23 cellular contexts compared by ENCODE assay signal in the genomic region with DNA sequence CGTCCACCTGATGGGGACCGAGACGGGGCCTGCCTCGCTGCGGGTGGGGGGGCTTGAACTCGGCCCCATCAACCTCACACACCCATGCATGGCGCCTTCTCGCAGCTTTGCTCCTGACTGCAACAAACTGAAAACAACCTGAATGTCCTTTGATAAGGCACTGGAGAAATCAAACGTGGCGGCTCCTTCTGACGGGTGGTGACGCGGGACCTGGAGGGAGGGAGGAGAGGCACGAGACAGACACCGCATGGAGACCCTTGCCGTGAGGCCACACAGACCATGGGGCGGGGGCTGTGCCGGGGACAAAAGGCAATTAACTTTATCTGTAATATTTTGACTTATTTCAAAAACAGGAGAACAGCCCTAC. TPM values are rescaled to one million over a fixed set of nuclear protein-coding genes. Genes with fewer than 3 reads are reported as not detected.
DNase-seq lines count a peak whose midpoint lies in the region; ATAC-seq and TF ChIP-seq lines count a peak whose summit lies in the region.
"Had no signal": no experiment of that assay in that cellular context is flagged by ENCODE, and none has a peak within 500 bp of the region (broad histone marks: within the 10 kb centered on the region; RNA-seq: fewer than 3 reads in every experiment).

No MANE protein-coding gene starts in this region.

- peak overlapping the region in 4 of 7 donors; percentile 41 to 77 (median 55) for H3K27ac Mint-ChIP-seq in CD4-positive, alpha-beta memory T cell
- H3K27ac Mint-ChIP-seq in endodermal cell (peak overlapping the region; percentile 13), osteocyte (ENCODE audit: unreplicated experiment) (peak overlapping the region; percentile 47)
- H3K27ac Mint-ChIP-seq: activated naive CD8-positive, alpha-beta T cell treated with anti-CD3 and anti-CD28 coated beads for 36 hours; progenitor cell of endocrine pancreas had no signal

- H3K9ac ChIP-seq in endodermal cell (ENCODE audit: extremely low read depth, low read length, poor library complexity, severe bottlenecking), result no peak overlapping the region

- CTCF ChIA-PET in CD4-positive, alpha-beta memory T cell (lab: Charles Lee; ENCODE audit: partially characterized antibody), result no interaction called here

- TF ChIP-seq CTCF in HL-60 (IDR thresholded peaks at IDR 0.05; ENCODE audit: insufficient read depth, low read length) (no peak), endodermal cell (conservative IDR thresholded peaks at IDR 0.05) (no peak), osteocyte (IDR thresholded peaks at IDR 0.05) (no peak), left lung (IDR thresholded peaks at IDR 0.05) (no peak)

- H3K27me3 Mint-ChIP-seq in CD4-positive, alpha-beta memory T cell, result no peaks in the 10 kb centered on the region
- H3K27me3 Mint-ChIP-seq in endodermal cell (ENCODE audit: insufficient read depth) (no peaks in the 10 kb centered on the region), osteocyte (ENCODE audit: unreplicated experiment) (no peaks in the 10 kb centered on the region)
- H3K27me3 Mint-ChIP-seq: activated naive CD8-positive, alpha-beta T cell treated with anti-CD3 and anti-CD28 coated beads for 36 hours; progenitor cell of endocrine pancreas had no signal

- peaks cover 3 to 6% (median 5%) of the 10 kb centered on the region in 4 donors for H3K4me1 Mint-ChIP-seq in CD4-positive, alpha-beta memory T cell
- peaks cover 3% of the 10 kb centered on the region for H3K4me1 Mint-ChIP-seq in endodermal cell
- H3K4me1 Mint-ChIP-seq in osteocyte (ENCODE audit: unreplicated experiment), result peaks cover 32% of the 10 kb centered on the region
- H3K4me1 Mint-ChIP-seq: activated naive CD8-positive, alpha-beta T cell treated with anti-CD3 and anti-CD28 coated beads for 36 hours had no signal

- no peaks in the 10 kb centered on the region for H3K9me3 Mint-ChIP-seq in CD4-positive, alpha-beta memory T cell
- H3K9me3 Mint-ChIP-seq in endodermal cell (no peaks in the 10 kb centered on the region), osteocyte (ENCODE audit: unreplicated experiment) (no peaks in the 10 kb centered on the region)
- H3K9me3 Mint-ChIP-seq: activated naive CD8-positive, alpha-beta T cell treated with anti-CD3 and anti-CD28 coated beads for 36 hours had no signal

- WGBS in endodermal cell (ENCODE audit: insufficient coverage in 1 of 2, insufficient read length in 1 of 2), 2 experiments, result 77 to 83% methylated on average over 5 to 18 of the region's 18 CpGs

- POLR2A ChIA-PET in CD4-positive, alpha-beta memory T cell (lab: Charles Lee; ENCODE audit: partially characterized antibody), result no interaction called here

- ATAC-seq in left lung (no peak), GM21529 (IDR thresholded peaks at IDR 0.05; ENCODE audit: unreplicated experiment) (no peak)
- ATAC-seq: K562 had no signal

- H3K36me3 ChIP-seq in CD4-positive, alpha-beta memory T cell (ENCODE audit: insufficient read depth, low read length), result no peaks in the 10 kb centered on the region
- H3K36me3 ChIP-seq in endodermal cell (ENCODE audit: control insufficient read depth, insufficient read depth, low read length) (no peaks in the 10 kb centered on the region), left lung (peaks cover 0 to 52% of the 10 kb centered on the region in 2 donors)

- no peaks in the 10 kb centered on the region for H3K4me1 ChIP-seq in CD4-positive, alpha-beta memory T cell (ENCODE audit: insufficient read depth, low read length)
- H3K4me1 ChIP-seq in endodermal cell (ENCODE audit: control insufficient read depth, insufficient read depth, low read length) (no peaks in the 10 kb centered on the region), left lung (peaks cover 11 to 84% of the 10 kb centered on the region in 2 donors)
- H3K4me1 ChIP-seq: right lobe of liver had no signal

- no peak overlapping the region for H3K4me3 ChIP-seq in CD4-positive, alpha-beta memory T cell (ENCODE audit: low read length in 2 of 2)
- H3K4me3 ChIP-seq in HL-60 (replicated peaks; ENCODE audit: insufficient read depth, low read length), result peak overlapping the region; percentile 12
- H3K4me3 ChIP-seq in endodermal cell (ENCODE audit: low read length), result no peak overlapping the region
- H3K4me3 ChIP-seq in left lung, result peak overlapping the region in 1 of 2 donors; percentile 26
- H3K4me3 ChIP-seq: K562, right lobe of liver, transverse colon had no signal

- H3K4me3 Mint-ChIP-seq in CD4-positive, alpha-beta memory T cell, result no peak overlapping the region
- H3K4me3 Mint-ChIP-seq in endodermal cell, result no peak overlapping the region
- no peak overlapping the region for H3K4me3 Mint-ChIP-seq in osteocyte (ENCODE audit: unreplicated experiment)
- H3K4me3 Mint-ChIP-seq: activated naive CD8-positive, alpha-beta T cell treated with anti-CD3 and anti-CD28 coated beads for 36 hours had no signal

- no peaks in the 10 kb centered on the region for H3K9me3 ChIP-seq in CD4-positive, alpha-beta memory T cell (ENCODE audit: control insufficient read depth in 1 of 2, low read length in 2 of 2)
- no peaks in the 10 kb centered on the region for H3K9me3 ChIP-seq in endodermal cell (ENCODE audit: control insufficient read depth, low read length)
- H3K9me3 ChIP-seq in left lung, result no peaks in the 10 kb centered on the region
- H3K9me3 ChIP-seq: right lobe of liver, transverse colon had no signal

- H3K27ac ChIP-seq in CD4-positive, alpha-beta memory T cell (ENCODE audit: low read depth, low read length), result no peak overlapping the region
- H3K27ac ChIP-seq in HL-60 (replicated peaks), result peak overlapping the region; percentile 82
- no peak overlapping the region for H3K27ac ChIP-seq in endodermal cell (ENCODE audit: low read depth, low read length)
- peak overlapping the region in 1 of 2 donors; percentile 84 for H3K27ac ChIP-seq in left lung
- H3K27ac ChIP-seq: transverse colon had no signal

- H3K27me3 ChIP-seq in CD4-positive, alpha-beta memory T cell (ENCODE audit: insufficient read depth, low read length), result no peaks in the 10 kb centered on the region
- H3K27me3 ChIP-seq in HL-60 (ENCODE audit: insufficient read depth, poor library complexity, severe bottlenecking), result no peaks in the 10 kb centered on the region
- peaks cover 8% of the 10 kb centered on the region for H3K27me3 ChIP-seq in endodermal cell (ENCODE audit: control insufficient read depth, insufficient read depth, low read length, poor library complexity, severe bottlenecking)
- peaks cover 0 to 13% of the 10 kb centered on the region in 2 donors for H3K27me3 ChIP-seq in left lung
- H3K27me3 ChIP-seq: right lobe of liver, transverse colon had no signal

- DNase-seq in CD4-positive, alpha-beta memory T cell, result no peak
- DNase-seq in HL-60 (ENCODE audit: low read depth in 1 of 2, low spot score in 1 of 2), result no peak
- DNase-seq in endodermal cell, result no peak
- DNase-seq in osteocyte (ENCODE audit: extremely low spot score, unreplicated experiment), result no peak
- DNase-seq in left lung, result no peak
- no peak for DNase-seq in stimulated activated CD4-positive, alpha-beta T cell treated with anti-CD3 and anti-CD28 coated beads, Interleukin-4, amount 100 ng/mL, for 24 hours
- DNase-seq: activated CD4-positive, alpha-beta T cell treated with anti-CD3 and anti-CD28 coated beads for 48 hours; activated effector memory CD4-positive, alpha-beta T cell treated with anti-CD3 and anti-CD28 coated beads, Interleukin-2, amount 50 U/mL, for 16 hours; activated naive CD8-positive, alpha-beta T cell treated with anti-CD3 and anti-CD28 coated beads for 36 hours; activated T-cell treated with anti-CD3 and anti-CD28 coated beads, Interleukin-2, amount 50 U/mL, for 1 hour; Calu3; erythroblast; NCI-H1105; NCI-H187; NCI-H2171; NCI-H82; RPMI8226; stimulated activated CD4-positive, alpha-beta T cell treated with anti-CD3 and anti-CD28 coated beads, Interleukin-4, amount 100 ng/mL, for 1 hour; transverse colon had no signal

- H3K36me3 Mint-ChIP-seq in CD4-positive, alpha-beta memory T cell, result peaks cover 4 to 5% of the 10 kb centered on the region in 2 donors
- H3K36me3 Mint-ChIP-seq in endodermal cell (ENCODE audit: low read depth) (peaks cover 5% of the 10 kb centered on the region), osteocyte (ENCODE audit: unreplicated experiment) (peaks cover 6% of the 10 kb centered on the region)
- H3K36me3 Mint-ChIP-seq: activated naive CD8-positive, alpha-beta T cell treated with anti-CD3 and anti-CD28 coated beads for 36 hours had no signal

- intact Hi-C loops in CD4-positive, alpha-beta memory T cell (cut with micrococcal nuclease), result no loop called here
- intact Hi-C loops in left lung (cut with DNase I), result no loop called here

RNA-seq across cellular contexts. Expression of a gene that starts 48.6 kb away (rescaled TPM):
- total RNA-seq in CD4-positive, alpha-beta memory T cell, result 10 to 100 TPM; 11.5 to 12.2 TPM
- polyA plus RNA-seq in CD4-positive, alpha-beta memory T cell, result 1 to 10 TPM in 1 of 2 donors, under 1 TPM in 1; 0.58 to 2.6 TPM
- 10 to 100 TPM; 12.4 to 16.7 TPM for total RNA-seq in endodermal cell
- 6.4 TPM for polyA plus RNA-seq in endodermal cell (2013, experiment 1 of 2)
- 6.8 TPM for polyA plus RNA-seq in endodermal cell (2013, experiment 2 of 2)
- 40.1 and 41.4 TPM in 2 replicates for total RNA-seq in osteocyte
- total RNA-seq in left lung, result 10 to 100 TPM; 25.2 to 29.5 TPM
